In the genomic region with DNA sequence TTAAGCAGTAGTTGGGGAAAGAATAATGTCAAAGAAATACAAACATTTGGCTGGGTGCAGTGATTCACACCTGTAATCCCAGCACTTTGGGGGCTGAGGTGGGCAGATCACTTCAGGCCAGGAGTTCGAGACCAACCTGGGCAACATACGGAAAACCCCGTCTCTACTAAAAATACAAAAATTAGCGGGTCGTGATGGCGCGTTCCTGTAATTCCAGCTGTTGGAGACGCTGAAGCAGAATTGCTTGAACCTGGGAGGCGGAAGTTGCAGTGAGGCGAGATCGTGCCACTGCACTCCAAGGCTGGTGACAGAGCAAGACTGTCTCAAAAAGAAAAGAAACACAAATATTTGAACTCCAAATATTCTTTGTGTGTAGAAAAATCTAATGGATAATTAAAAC, we compare ENCODE assay signal across 1 cellular context.
TF ChIP-seq lines count a peak whose summit lies in the region.

No MANE protein-coding gene starts in this region.

TF ChIP-seq in GM12878, 131 proteins besides CTCF, POLR2A, EP300 and RAD21:
- TF ChIP-seq, protein P1, sequence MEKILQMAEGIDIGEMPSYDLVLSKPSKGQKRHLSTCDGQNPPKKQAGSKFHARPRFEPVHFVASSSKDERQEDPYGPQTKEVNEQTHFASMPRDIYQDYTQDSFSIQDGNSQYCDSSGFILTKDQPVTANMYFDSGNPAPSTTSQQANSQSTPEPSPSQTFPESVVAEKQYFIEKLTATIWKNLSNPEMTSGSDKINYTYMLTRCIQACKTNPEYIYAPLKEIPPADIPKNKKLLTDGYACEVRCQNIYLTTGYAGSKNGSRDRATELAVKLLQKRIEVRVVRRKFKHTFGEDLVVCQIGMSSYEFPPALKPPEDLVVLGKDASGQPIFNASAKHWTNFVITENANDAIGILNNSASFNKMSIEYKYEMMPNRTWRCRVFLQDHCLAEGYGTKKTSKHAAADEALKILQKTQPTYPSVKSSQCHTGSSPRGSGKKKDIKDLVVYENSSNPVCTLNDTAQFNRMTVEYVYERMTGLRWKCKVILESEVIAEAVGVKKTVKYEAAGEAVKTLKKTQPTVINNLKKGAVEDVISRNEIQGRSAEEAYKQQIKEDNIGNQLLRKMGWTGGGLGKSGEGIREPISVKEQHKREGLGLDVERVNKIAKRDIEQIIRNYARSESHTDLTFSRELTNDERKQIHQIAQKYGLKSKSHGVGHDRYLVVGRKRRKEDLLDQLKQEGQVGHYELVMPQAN (conservative IDR thresholded peaks at IDR 0.05), result no peak
- TF ChIP-seq, protein P2, sequence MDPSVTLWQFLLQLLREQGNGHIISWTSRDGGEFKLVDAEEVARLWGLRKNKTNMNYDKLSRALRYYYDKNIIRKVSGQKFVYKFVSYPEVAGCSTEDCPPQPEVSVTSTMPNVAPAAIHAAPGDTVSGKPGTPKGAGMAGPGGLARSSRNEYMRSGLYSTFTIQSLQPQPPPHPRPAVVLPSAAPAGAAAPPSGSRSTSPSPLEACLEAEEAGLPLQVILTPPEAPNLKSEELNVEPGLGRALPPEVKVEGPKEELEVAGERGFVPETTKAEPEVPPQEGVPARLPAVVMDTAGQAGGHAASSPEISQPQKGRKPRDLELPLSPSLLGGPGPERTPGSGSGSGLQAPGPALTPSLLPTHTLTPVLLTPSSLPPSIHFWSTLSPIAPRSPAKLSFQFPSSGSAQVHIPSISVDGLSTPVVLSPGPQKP (IDR thresholded peaks at IDR 0.05; ENCODE audit: low read depth, low read length), result no peak
- TF ChIP-seq HDAC6 (IDR thresholded peaks at IDR 0.05; ENCODE audit: unreplicated experiment) (no peak), BCL11A (IDR thresholded peaks at IDR 0.05; ENCODE audit: low read depth, low read length) (no peak), ZNF217 (IDR thresholded peaks at IDR 0.05) (no peak), MTA3 (IDR thresholded peaks at IDR 0.05; ENCODE audit: borderline replicate concordance, low read length) (no peak), SMAD1 (IDR thresholded peaks at IDR 0.05; ENCODE audit: low read depth, partially characterized antibody) (no peak), BACH1 (IDR thresholded peaks at IDR 0.05; ENCODE audit: borderline replicate concordance) (no peak), CHD4 (IDR thresholded peaks at IDR 0.05) (no peak), KDM1A (IDR thresholded peaks at IDR 0.05; ENCODE audit: borderline replicate concordance) (no peak), RELA (IDR thresholded peaks at IDR 0.05; ENCODE audit: borderline replicate concordance, partially characterized antibody) (no peak), NR2C1 (IDR thresholded peaks at IDR 0.05) (no peak), ZBED1 (IDR thresholded peaks at IDR 0.05; ENCODE audit: borderline replicate concordance) (no peak), HDGF (IDR thresholded peaks at IDR 0.05) (no peak)
- TF ChIP-seq, protein P3, sequence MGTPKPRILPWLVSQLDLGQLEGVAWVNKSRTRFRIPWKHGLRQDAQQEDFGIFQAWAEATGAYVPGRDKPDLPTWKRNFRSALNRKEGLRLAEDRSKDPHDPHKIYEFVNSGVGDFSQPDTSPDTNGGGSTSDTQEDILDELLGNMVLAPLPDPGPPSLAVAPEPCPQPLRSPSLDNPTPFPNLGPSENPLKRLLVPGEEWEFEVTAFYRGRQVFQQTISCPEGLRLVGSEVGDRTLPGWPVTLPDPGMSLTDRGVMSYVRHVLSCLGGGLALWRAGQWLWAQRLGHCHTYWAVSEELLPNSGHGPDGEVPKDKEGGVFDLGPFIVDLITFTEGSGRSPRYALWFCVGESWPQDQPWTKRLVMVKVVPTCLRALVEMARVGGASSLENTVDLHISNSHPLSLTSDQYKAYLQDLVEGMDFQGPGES (IDR thresholded peaks at IDR 0.05), result no peak
- TF ChIP-seq, protein P4, sequence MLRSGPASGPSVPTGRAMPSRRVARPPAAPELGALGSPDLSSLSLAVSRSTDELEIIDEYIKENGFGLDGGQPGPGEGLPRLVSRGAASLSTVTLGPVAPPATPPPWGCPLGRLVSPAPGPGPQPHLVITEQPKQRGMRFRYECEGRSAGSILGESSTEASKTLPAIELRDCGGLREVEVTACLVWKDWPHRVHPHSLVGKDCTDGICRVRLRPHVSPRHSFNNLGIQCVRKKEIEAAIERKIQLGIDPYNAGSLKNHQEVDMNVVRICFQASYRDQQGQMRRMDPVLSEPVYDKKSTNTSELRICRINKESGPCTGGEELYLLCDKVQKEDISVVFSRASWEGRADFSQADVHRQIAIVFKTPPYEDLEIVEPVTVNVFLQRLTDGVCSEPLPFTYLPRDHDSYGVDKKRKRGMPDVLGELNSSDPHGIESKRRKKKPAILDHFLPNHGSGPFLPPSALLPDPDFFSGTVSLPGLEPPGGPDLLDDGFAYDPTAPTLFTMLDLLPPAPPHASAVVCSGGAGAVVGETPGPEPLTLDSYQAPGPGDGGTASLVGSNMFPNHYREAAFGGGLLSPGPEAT (IDR thresholded peaks at IDR 0.05; ENCODE audit: low read depth), result no peak
- TF ChIP-seq, protein P5, sequence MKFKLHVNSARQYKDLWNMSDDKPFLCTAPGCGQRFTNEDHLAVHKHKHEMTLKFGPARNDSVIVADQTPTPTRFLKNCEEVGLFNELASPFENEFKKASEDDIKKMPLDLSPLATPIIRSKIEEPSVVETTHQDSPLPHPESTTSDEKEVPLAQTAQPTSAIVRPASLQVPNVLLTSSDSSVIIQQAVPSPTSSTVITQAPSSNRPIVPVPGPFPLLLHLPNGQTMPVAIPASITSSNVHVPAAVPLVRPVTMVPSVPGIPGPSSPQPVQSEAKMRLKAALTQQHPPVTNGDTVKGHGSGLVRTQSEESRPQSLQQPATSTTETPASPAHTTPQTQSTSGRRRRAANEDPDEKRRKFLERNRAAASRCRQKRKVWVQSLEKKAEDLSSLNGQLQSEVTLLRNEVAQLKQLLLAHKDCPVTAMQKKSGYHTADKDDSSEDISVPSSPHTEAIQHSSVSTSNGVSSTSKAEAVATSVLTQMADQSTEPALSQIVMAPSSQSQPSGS (IDR thresholded peaks at IDR 0.05; ENCODE audit: low read length), result no peak
- TF ChIP-seq, protein P6, sequence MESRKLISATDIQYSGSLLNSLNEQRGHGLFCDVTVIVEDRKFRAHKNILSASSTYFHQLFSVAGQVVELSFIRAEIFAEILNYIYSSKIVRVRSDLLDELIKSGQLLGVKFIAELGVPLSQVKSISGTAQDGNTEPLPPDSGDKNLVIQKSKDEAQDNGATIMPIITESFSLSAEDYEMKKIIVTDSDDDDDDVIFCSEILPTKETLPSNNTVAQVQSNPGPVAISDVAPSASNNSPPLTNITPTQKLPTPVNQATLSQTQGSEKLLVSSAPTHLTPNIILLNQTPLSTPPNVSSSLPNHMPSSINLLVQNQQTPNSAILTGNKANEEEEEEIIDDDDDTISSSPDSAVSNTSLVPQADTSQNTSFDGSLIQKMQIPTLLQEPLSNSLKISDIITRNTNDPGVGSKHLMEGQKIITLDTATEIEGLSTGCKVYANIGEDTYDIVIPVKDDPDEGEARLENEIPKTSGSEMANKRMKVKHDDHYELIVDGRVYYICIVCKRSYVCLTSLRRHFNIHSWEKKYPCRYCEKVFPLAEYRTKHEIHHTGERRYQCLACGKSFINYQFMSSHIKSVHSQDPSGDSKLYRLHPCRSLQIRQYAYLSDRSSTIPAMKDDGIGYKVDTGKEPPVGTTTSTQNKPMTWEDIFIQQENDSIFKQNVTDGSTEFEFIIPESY (IDR thresholded peaks at IDR 0.05), result no peak
- TF ChIP-seq, protein P7, sequence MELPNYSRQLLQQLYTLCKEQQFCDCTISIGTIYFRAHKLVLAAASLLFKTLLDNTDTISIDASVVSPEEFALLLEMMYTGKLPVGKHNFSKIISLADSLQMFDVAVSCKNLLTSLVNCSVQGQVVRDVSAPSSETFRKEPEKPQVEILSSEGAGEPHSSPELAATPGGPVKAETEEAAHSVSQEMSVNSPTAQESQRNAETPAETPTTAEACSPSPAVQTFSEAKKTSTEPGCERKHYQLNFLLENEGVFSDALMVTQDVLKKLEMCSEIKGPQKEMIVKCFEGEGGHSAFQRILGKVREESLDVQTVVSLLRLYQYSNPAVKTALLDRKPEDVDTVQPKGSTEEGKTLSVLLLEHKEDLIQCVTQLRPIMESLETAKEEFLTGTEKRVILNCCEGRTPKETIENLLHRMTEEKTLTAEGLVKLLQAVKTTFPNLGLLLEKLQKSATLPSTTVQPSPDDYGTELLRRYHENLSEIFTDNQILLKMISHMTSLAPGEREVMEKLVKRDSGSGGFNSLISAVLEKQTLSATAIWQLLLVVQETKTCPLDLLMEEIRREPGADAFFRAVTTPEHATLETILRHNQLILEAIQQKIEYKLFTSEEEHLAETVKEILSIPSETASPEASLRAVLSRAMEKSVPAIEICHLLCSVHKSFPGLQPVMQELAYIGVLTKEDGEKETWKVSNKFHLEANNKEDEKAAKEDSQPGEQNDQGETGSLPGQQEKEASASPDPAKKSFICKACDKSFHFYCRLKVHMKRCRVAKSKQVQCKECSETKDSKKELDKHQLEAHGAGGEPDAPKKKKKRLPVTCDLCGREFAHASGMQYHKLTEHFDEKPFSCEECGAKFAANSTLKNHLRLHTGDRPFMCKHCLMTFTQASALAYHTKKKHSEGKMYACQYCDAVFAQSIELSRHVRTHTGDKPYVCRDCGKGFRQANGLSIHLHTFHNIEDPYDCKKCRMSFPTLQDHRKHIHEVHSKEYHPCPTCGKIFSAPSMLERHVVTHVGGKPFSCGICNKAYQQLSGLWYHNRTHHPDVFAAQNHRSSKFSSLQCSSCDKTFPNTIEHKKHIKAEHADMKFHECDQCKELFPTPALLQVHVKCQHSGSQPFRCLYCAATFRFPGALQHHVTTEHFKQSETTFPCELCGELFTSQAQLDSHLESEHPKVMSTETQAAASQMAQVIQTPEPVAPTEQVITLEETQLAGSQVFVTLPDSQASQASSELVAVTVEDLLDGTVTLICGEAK (IDR thresholded peaks at IDR 0.05; ENCODE audit: borderline replicate concordance), result no peak
